Comparison of ENCODE assay signal across 30 cellular contexts in genomic region chr1:62185677-62186076, GRCh38. TPM values are rescaled to one million over a fixed set of nuclear protein-coding genes. Genes with fewer than 3 reads are reported as not detected.
"Had no signal": no experiment of that assay in that cellular context is flagged by ENCODE, and none has a peak within 500 bp of the region (broad histone marks: within the 10 kb centered on the region; RNA-seq: fewer than 3 reads in every experiment).

No MANE protein-coding gene starts in this region.

- H3K36me3 Mint-ChIP-seq: immature natural killer cell; naive thymus-derived CD4-positive, alpha-beta T cell; natural killer cell treated with Interleukin-12 subunit alpha and Interleukin-12 subunit beta and Interleukin-15 and Interleukin-18, amount 100 ng/mL, for 72 hours; stimulated activated naive B cell treated with anti-CD40 and anti-IgM and Interleukin-4, amounts not matched to agents 10 μg/mL and 1 μg/mL and 100 μg/mL, for 72 hours had no signal

- H3K4me1 ChIP-seq: right atrium auricular region, right lobe of liver, testis, thyroid gland, vagina had no signal

- H3K4me3 ChIP-seq: left ventricle myocardium inferior, lung, mucosa of descending colon, ovary, right atrium auricular region, right lobe of liver, skin epidermis, stomach, testis, thyroid gland, transverse colon, upper lobe of left lung, vagina had no signal

- H3K27me3 ChIP-seq: ovary, right atrium auricular region, right lobe of liver, stomach, testis, thyroid gland, transverse colon, upper lobe of left lung, vagina had no signal

- ATAC-seq: left colon; mucosa of descending colon; naive thymus-derived CD4-positive, alpha-beta T cell; natural killer cell treated with Interleukin-12 subunit alpha and Interleukin-12 subunit beta and Interleukin-15 and Interleukin-18, amount 100 ng/mL, for 72 hours; stimulated activated naive B cell treated with anti-CD40 and anti-IgM and Interleukin-4, amounts not matched to agents 10 μg/mL and 1 μg/mL and 100 μg/mL, for 72 hours; stimulated activated naive CD8-positive, alpha-beta T cell treated with anti-CD3 and anti-CD28 coated beads, Interleukin-15, Interleukin-2, amounts not matched to agents 100 U/mL and 50 U/mL, for 24 hours had no signal

- H3K27ac ChIP-seq: left ventricle myocardium inferior, ovary, right atrium auricular region, right lobe of liver, skin epidermis, stomach, testis, thyroid gland, transverse colon, upper lobe of left lung, vagina had no signal

- DNase-seq: hippocampal formation; immature natural killer cell; kidney; left colon; left ventricle myocardium inferior; midbrain; mucosa of descending colon; naive thymus-derived CD4-positive, alpha-beta T cell; ovary; stimulated activated CD4-positive, alpha-beta T cell treated with anti-CD3 and anti-CD28 coated beads, Interleukin-12 subunit alpha, Interleukin-12 subunit beta, amount 100 ng/mL, for 4 hours; stimulated activated CD4-positive, alpha-beta T cell treated with anti-CD3 and anti-CD28 coated beads, Interleukin-15, amount 100 ng/mL, for 24 hours; stimulated activated CD4-positive, alpha-beta T cell treated with anti-CD3 and anti-CD28 coated beads, Interleukin-2, amount 100 ng/mL, for 24 hours; stimulated activated CD4-positive, alpha-beta T cell treated with anti-CD3 and anti-CD28 coated beads, Interleukin-4, amount 100 ng/mL, for 1 hour; stimulated activated naive B cell treated with anti-CD40 and anti-IgM and Interleukin-4, amounts not matched to agents 10 μg/mL and 1 μg/mL and 100 μg/mL, for 72 hours; stimulated activated naive CD8-positive, alpha-beta T cell treated with anti-CD3 and anti-CD28 coated beads, Interleukin-15, Interleukin-2, amounts not matched to agents 100 U/mL and 50 U/mL, for 24 hours; stomach; testis; thyroid gland; transverse colon; upper lobe of left lung had no signal

- H3K36me3 ChIP-seq: left ventricle myocardium inferior, ovary, right atrium auricular region, right lobe of liver, stomach, thyroid gland, transverse colon, upper lobe of left lung, vagina had no signal

- H3K9me3 ChIP-seq: left ventricle myocardium inferior, mucosa of descending colon, ovary, right atrium auricular region, right lobe of liver, stomach, testis, thyroid gland, transverse colon, upper lobe of left lung, vagina had no signal

- H3K4me1 Mint-ChIP-seq: immature natural killer cell; naive thymus-derived CD4-positive, alpha-beta T cell; stimulated activated naive B cell treated with anti-CD40 and anti-IgM and Interleukin-4, amounts not matched to agents 10 μg/mL and 1 μg/mL and 100 μg/mL, for 72 hours had no signal

- H3K27ac Mint-ChIP-seq: immature natural killer cell; naive thymus-derived CD4-positive, alpha-beta T cell; natural killer cell treated with Interleukin-12 subunit alpha and Interleukin-12 subunit beta and Interleukin-15 and Interleukin-18, amount 100 ng/mL, for 72 hours; progenitor cell of endocrine pancreas; stimulated activated naive B cell treated with anti-CD40 and anti-IgM and Interleukin-4, amounts not matched to agents 10 μg/mL and 1 μg/mL and 100 μg/mL, for 72 hours had no signal

- H3K4me3 Mint-ChIP-seq: immature natural killer cell; naive thymus-derived CD4-positive, alpha-beta T cell; natural killer cell treated with Interleukin-12 subunit alpha and Interleukin-12 subunit beta and Interleukin-15 and Interleukin-18, amount 100 ng/mL, for 72 hours; stimulated activated naive B cell treated with anti-CD40 and anti-IgM and Interleukin-4, amounts not matched to agents 10 μg/mL and 1 μg/mL and 100 μg/mL, for 72 hours had no signal

- H3K9me3 Mint-ChIP-seq: immature natural killer cell; natural killer cell treated with Interleukin-12 subunit alpha and Interleukin-12 subunit beta and Interleukin-15 and Interleukin-18, amount 100 ng/mL, for 72 hours; stimulated activated naive B cell treated with anti-CD40 and anti-IgM and Interleukin-4, amounts not matched to agents 10 μg/mL and 1 μg/mL and 100 μg/mL, for 72 hours had no signal

RNA-seq across cellular contexts. Expression of gene L1TD1, which starts 9.0 kb away (rescaled TPM):
- total RNA-seq: myocyte; natural killer cell treated with Interleukin-12 subunit alpha and Interleukin-12 subunit beta and Interleukin-15 and Interleukin-18, amount 100 ng/mL, for 72 hours; pulmonary artery endothelial cell; right atrium auricular region; vagina had no signal
- polyA plus RNA-seq: immature natural killer cell; naive thymus-derived CD4-positive, alpha-beta T cell; neural cell had no signal
